ENCODE assay signal across 8 cellular contexts in the genomic region with DNA sequence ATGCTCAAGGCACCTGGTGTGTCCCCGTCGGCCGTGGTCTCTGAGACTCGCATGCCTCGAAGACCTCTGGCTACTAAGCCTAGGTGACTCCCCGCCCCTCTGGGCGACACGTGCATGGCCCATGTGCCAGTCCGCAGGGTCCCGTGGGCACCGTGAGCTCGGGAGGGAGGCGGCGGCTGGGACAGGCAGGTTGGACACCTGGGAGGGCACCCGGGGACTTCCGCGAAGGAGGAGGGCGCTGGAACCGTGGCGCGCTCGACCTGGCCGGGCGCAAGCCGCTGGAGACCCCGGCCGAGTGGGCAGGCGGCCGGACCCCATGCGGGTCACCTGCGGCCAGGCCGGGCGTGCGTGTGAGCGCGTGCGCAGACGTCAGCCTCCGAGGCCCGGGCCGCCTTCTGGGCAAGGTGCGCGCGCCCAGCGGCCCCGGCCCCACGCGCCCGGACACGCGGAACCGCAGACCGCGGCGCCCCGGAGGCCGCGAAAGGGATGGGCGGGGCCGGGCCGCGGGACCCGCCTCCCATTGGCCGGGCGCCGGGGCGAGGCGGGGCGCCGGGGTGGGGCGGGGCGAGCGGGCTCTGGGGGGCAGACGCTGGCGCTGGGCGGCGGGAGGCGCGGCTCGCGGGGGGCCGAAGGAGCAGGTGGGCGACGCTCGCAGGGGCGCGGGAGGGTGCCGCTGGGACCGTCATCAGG. TPM values are rescaled to one million over a fixed set of nuclear protein-coding genes. Genes with fewer than 3 reads are reported as not detected.
DNase-seq lines count a peak whose midpoint lies in the region; ATAC-seq and TF ChIP-seq lines count a peak whose summit lies in the region.

No MANE protein-coding gene starts in this region.

- H3K36me3 ChIP-seq in thymus (ENCODE audit: control insufficient read depth, insufficient read depth) = no peaks in the 10 kb centered on the region

- no peaks in the 10 kb centered on the region for H3K36me3 Mint-ChIP-seq in activated naive CD4-positive, alpha-beta T cell treated with anti-CD3 and anti-CD28 coated beads, Interleukin-2, amount 10 ng/mL, durations not matched to agents 7 days and 5 days
- H3K36me3 Mint-ChIP-seq in osteocyte (ENCODE audit: unreplicated experiment) = no peaks in the 10 kb centered on the region

- H3K4me1 ChIP-seq in thymus (ENCODE audit: control insufficient read depth, insufficient read depth, low read length) = peaks cover 13% of the 10 kb centered on the region

- TF ChIP-seq CTCF in GM20000 (IDR thresholded peaks at IDR 0.05; ENCODE audit: extremely low read depth, missing control alignments) (no peak), osteocyte (IDR thresholded peaks at IDR 0.05) (no peak)

- peaks cover 27% of the 10 kb centered on the region for H3K27me3 ChIP-seq in thymus (ENCODE audit: control insufficient read depth, insufficient read depth)

- DNase-seq in AG20443 (ENCODE audit: low spot score) (peak; percentile 94), GM20000 (ENCODE audit: low spot score) (peak; percentile 95), RPMI7951 (ENCODE audit: low read depth) (peak; percentile 44), Right ventricle myocardium superior (peak; percentile 73), osteocyte (ENCODE audit: extremely low spot score, unreplicated experiment) (no peak)
- peak; percentile 72 for DNase-seq in activated naive CD4-positive, alpha-beta T cell treated with anti-CD3 and anti-CD28 coated beads, Interleukin-2, amount 10 ng/mL, durations not matched to agents 7 days and 5 days

- H3K9me3 Mint-ChIP-seq in activated naive CD4-positive, alpha-beta T cell treated with anti-CD3 and anti-CD28 coated beads, Interleukin-2, amount 10 ng/mL, durations not matched to agents 7 days and 5 days = no peaks in the 10 kb centered on the region
- no peaks in the 10 kb centered on the region for H3K9me3 Mint-ChIP-seq in osteocyte (ENCODE audit: unreplicated experiment)

- 3% methylated on average over 89 of the region's 89 CpGs for WGBS in thymus

- H3K9me3 ChIP-seq in thymus (ENCODE audit: control insufficient read depth) = no peaks in the 10 kb centered on the region

- peak; percentile 88 for ATAC-seq in Right ventricle myocardium superior (ENCODE audit: poor library complexity)
- no peak for ATAC-seq in HG03378 (IDR thresholded peaks at IDR 0.05; ENCODE audit: unreplicated experiment)

- H3K4me3 Mint-ChIP-seq in activated naive CD4-positive, alpha-beta T cell treated with anti-CD3 and anti-CD28 coated beads, Interleukin-2, amount 10 ng/mL, durations not matched to agents 7 days and 5 days = peak overlapping the region; percentile 69
- peak overlapping the region; percentile 62 for H3K4me3 Mint-ChIP-seq in osteocyte (ENCODE audit: unreplicated experiment)

- intact Hi-C loops in Right ventricle myocardium superior (cut with DNase I) = loop anchor here (10.0 kb wide), 1 partner anchor 55 kb away; no protein-coding TSS in a partner anchor

- no peak overlapping the region for H3K27ac Mint-ChIP-seq in activated naive CD4-positive, alpha-beta T cell treated with anti-CD3 and anti-CD28 coated beads, Interleukin-2, amount 10 ng/mL, durations not matched to agents 7 days and 5 days
- no peak overlapping the region for H3K27ac Mint-ChIP-seq in osteocyte (ENCODE audit: unreplicated experiment)

- peaks cover 6% of the 10 kb centered on the region for H3K4me1 Mint-ChIP-seq in activated naive CD4-positive, alpha-beta T cell treated with anti-CD3 and anti-CD28 coated beads, Interleukin-2, amount 10 ng/mL, durations not matched to agents 7 days and 5 days
- peaks cover 9% of the 10 kb centered on the region for H3K4me1 Mint-ChIP-seq in osteocyte (ENCODE audit: unreplicated experiment)

- CTCF ChIA-PET in activated naive CD4-positive, alpha-beta T cell treated with anti-CD3 and anti-CD28 coated beads, Interleukin-2, amount 10 ng/mL, durations not matched to agents 7 days and 5 days (lab: Charles Lee) = no interaction called here

- no peak overlapping the region for H3K27ac ChIP-seq in thymus (ENCODE audit: low read depth)

- peaks cover 74% of the 10 kb centered on the region for H3K27me3 Mint-ChIP-seq in activated naive CD4-positive, alpha-beta T cell treated with anti-CD3 and anti-CD28 coated beads, Interleukin-2, amount 10 ng/mL, durations not matched to agents 7 days and 5 days
- H3K27me3 Mint-ChIP-seq in osteocyte (ENCODE audit: unreplicated experiment) = peaks cover 38% of the 10 kb centered on the region

- peak overlapping the region; percentile 53 for H3K4me3 ChIP-seq in thymus (ENCODE audit: low read length)

RNA-seq across cellular contexts. Expression of gene RASD2, which starts 0.6 kb away (rescaled TPM):
- total RNA-seq in RPMI7951 (2014; rRNA removed; shearing (Covaris generic)) = 0.10 and 0.24 TPM in 2 replicates
- total RNA-seq in Right ventricle myocardium superior (9.4 TPM), osteocyte (not detected in 2 replicates)
- polyA plus RNA-seq in thymus = 1.0 TPM
